Comparison of ENCODE assay signal across 16 cellular contexts in the genomic region with DNA sequence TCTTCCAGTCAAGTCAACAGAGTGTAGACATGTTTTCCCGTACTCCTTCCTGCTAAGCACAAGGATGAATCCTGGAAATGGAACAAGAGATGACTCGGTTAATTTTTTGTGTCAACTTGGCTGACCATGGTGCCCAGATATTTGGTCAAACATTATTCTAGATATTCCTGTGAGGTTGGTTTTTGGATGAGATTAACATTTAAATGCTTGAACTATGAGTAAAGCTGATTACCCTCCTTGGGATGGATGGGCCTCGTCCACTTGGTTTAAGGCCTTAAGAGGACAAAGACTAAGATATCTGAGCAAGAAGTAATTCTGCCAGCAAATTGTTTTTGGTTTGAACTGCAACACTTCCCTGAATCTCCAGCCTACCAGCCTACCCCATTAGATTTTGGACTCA.
"Had no signal": no experiment of that assay in that cellular context is flagged by ENCODE, and none has a peak within 500 bp of the region (broad histone marks: within the 10 kb centered on the region; RNA-seq: fewer than 3 reads in every experiment).

No MANE protein-coding gene starts in this region.

- DNase-seq: activated CD4-positive, alpha-beta T cell treated with anti-CD3 and anti-CD28 coated beads for 36 hours; activated CD4-positive, alpha-beta T cell treated with anti-CD3 and anti-CD28 coated beads, Interleukin-2, amount 50 U/mL, for 48 hours; activated T-cell treated with anti-CD3 and anti-CD28 coated beads for 4 hours; amniotic stem cell; central memory CD4-positive, alpha-beta T cell; dorsolateral prefrontal cortex; endodermal cell; mucosa of descending colon; naive B cell; stimulated activated CD4-positive, alpha-beta T cell treated with anti-CD3 and anti-CD28 coated beads, Interleukin-2, amount 100 ng/mL, for 24 hours; stimulated activated naive CD4-positive, alpha-beta T cell treated with Interleukin-2 at 50 U/mL for 16 hours; substantia nigra; uterus had no signal

- H3K36me3 ChIP-seq: tibial nerve, uterus had no signal

- H3K27ac ChIP-seq: dorsolateral prefrontal cortex, epithelial cell of prostate, tibial nerve, uterus had no signal

- H3K4me1 ChIP-seq: tibial nerve, uterus had no signal

- ATAC-seq: activated CD4-positive, alpha-beta T cell treated with anti-CD3 and anti-CD28 coated beads for 36 hours; mucosa of descending colon; WTC11 had no signal

- H3K27me3 ChIP-seq: uterus had no signal

- H3K9me3 ChIP-seq: mucosa of descending colon, uterus had no signal

- H3K4me3 ChIP-seq: dorsolateral prefrontal cortex, mucosa of descending colon, tibial nerve, uterus had no signal
